8 cellular contexts compared by ENCODE assay signal in genomic region chr1:71862756-71863155, GRCh38.
"Had no signal": no experiment of that assay in that cellular context is flagged by ENCODE, and none has a peak within 500 bp of the region (broad histone marks: within the 10 kb centered on the region; RNA-seq: fewer than 3 reads in every experiment).

No MANE protein-coding gene starts in this region.

- ATAC-seq: GM12878 had no signal

- DNase-seq: GDM1, GF-D8 had no signal

- FAIRE-seq: G401.6, GM12878, GM12891, GM12892, GM18507, GM19239 had no signal

- H3K4me3 ChIP-seq: GM12878 had no signal
